ENCODE assay signal across 12 cellular contexts in genomic region chr15:22417795-22418194, GRCh38. TPM values are rescaled to one million over a fixed set of nuclear protein-coding genes. Genes with fewer than 3 reads are reported as not detected.
DNase-seq lines count a peak whose midpoint lies in the region; ATAC-seq, FAIRE-seq and TF ChIP-seq lines count a peak whose summit lies in the region.
"Not testable (repeated sequence)": the region's sequence is repeated elsewhere in the genome, so short reads cannot be mapped to it uniquely, and the experiment has no call there.
"Had no signal": no experiment of that assay in that cellular context is flagged by ENCODE, and none has a peak within 500 bp of the region (broad histone marks: within the 10 kb centered on the region; RNA-seq: fewer than 3 reads in every experiment).

No MANE protein-coding gene starts in this region.

- H3K9me2 ChIP-seq in GM23338 (ENCODE audit: insufficient read depth) = not testable (repeated sequence)

- FAIRE-seq in HepG2 (lab: Jason Lieb, UNC); pancreas (lab: Jason Lieb, UNC): not testable (repeated sequence)

- not testable (repeated sequence) for H3K36me3 ChIP-seq in GM23338 (ENCODE audit: insufficient read depth); heart right ventricle; HepG2 (replicated peaks in 1 of 2; ENCODE audit: control insufficient read depth in 1 of 2, insufficient read depth in 2 of 2, low read length in 2 of 2); pancreas

- H3K4me2 ChIP-seq in GM23338; HepG2 (ENCODE audit: low read depth, low read length): not testable (repeated sequence)

- H2AFZ ChIP-seq in GM23338; HepG2 (ENCODE audit: low read length): not testable (repeated sequence)

- not testable (repeated sequence) for H3K36me3 Mint-ChIP-seq in GM23338 (ENCODE audit: low read depth)

- peak; percentile 55 for ATAC-seq in GM23338
- peak in 7 of 8 donors; percentile 17 to 90 (median 49) for ATAC-seq in heart right ventricle
- peak; percentile 44 to 70 for ATAC-seq in right cardiac atrium
- ATAC-seq in HepG2 = peak; percentile 73
- peak; percentile 17 to 76 (median 66) for ATAC-seq in pancreas
- peak; percentile 9 for ATAC-seq in stimulated activated naive CD8-positive, alpha-beta T cell treated with anti-CD3 and anti-CD28 coated beads, Interleukin-15, Interleukin-2, amounts not matched to agents 100 U/mL and 50 U/mL, for 24 hours

- BruUV-seq in HepG2 (replicated peaks; lab: Mats Ljungman, UMichigan) = not testable (repeated sequence)

- H3K9me3 Mint-ChIP-seq in GM23338 = not testable (repeated sequence)

- not testable (repeated sequence) for TF ChIP-seq EP300 in HepG2 (IDR thresholded peaks at IDR 0.05; ENCODE audit: low read depth in 2 of 2, low read length in 2 of 2); HepG2 (CRISPR knock-in tag; IDR thresholded peaks at IDR 0.05; ENCODE audit: borderline replicate concordance)

- H3K4me3 Mint-ChIP-seq in GM23338 = not testable (repeated sequence)

- WGBS in heart right ventricle, 2 donors = 64 to 72% methylated on average over 8 to 9 of the region's 22 CpGs
- 72% methylated on average over 9 of the region's 22 CpGs for WGBS in right cardiac atrium
- 44% methylated on average over 3 of the region's 22 CpGs for WGBS in HepG2 (ENCODE audit: low lambda C conversion rate)
- 9 to 84% methylated on average over 7 to 11 of the region's 22 CpGs for WGBS in pancreas, 2 donors

- TF ChIP-seq RAD21 in HepG2 (CRISPR knock-in tag; IDR thresholded peaks at IDR 0.05) = not testable (repeated sequence)

- H3K9ac ChIP-seq in HepG2 (ENCODE audit: insufficient read depth, low read depth, low read length) = not testable (repeated sequence)

- not testable (repeated sequence) for TF ChIP-seq POLR2A in HepG2 (IDR thresholded peaks at IDR 0.05; ENCODE audit: insufficient read depth in 1 of 2, low read depth in 2 of 2, low read length in 2 of 2)

- not testable (repeated sequence) for H3K27ac Mint-ChIP-seq in GM23338

- CTCF ChIA-PET in HepG2 (lab: Yijun Ruan, JAX; ENCODE audit: low intra/inter-chr PET ratio, low total read pairs) = not testable (repeated sequence)

- POLR2A ChIA-PET in HepG2 (lab: Yijun Ruan, JAX) = not testable (repeated sequence)

- not testable (repeated sequence) for H3K27me3 ChIP-seq in GM23338 (ENCODE audit: insufficient read depth); heart right ventricle; right cardiac atrium (ENCODE audit: control insufficient read depth, insufficient read depth); HepG2 (ENCODE audit: control insufficient read depth in 1 of 2, insufficient read depth in 2 of 2, low read length in 2 of 2); pancreas

- not testable (repeated sequence) for H3K4me3 ChIP-seq in GM23338; heart right ventricle; right cardiac atrium (ENCODE audit: low read length); HepG2 (replicated peaks in 1 of 3; ENCODE audit: insufficient read depth in 1 of 3, low read depth in 2 of 3, low read length in 3 of 3); pancreas

- intact Hi-C loops in heart right ventricle (cut with DNase I); right cardiac atrium (cut with DNase I); HepG2 (cut with micrococcal nuclease; ENCODE audit: unreplicated experiment); pancreas (cut with DNase I): not testable (repeated sequence)

- not testable (repeated sequence) for H3K27me3 Mint-ChIP-seq in GM23338 (ENCODE audit: insufficient read depth, low read depth, poor library complexity)

- H3K9me3 ChIP-seq in heart right ventricle; right cardiac atrium (ENCODE audit: control insufficient read depth, low read length); HepG2 (ENCODE audit: low read length); pancreas: not testable (repeated sequence)

- not testable (repeated sequence) for H3K4me1 ChIP-seq in GM23338 (ENCODE audit: insufficient read depth); heart right ventricle; right cardiac atrium (ENCODE audit: control insufficient read depth, insufficient read depth, low read length); HepG2 (ENCODE audit: insufficient read depth, low read length); pancreas

- not testable (repeated sequence) for TF ChIP-seq CTCF in GM23338 (conservative IDR thresholded peaks at IDR 0.05; ENCODE audit: low read depth in 2 of 2); heart right ventricle (IDR thresholded peaks at IDR 0.05); HepG2 (CRISPR knock-in tag; IDR thresholded peaks at IDR 0.05); pancreas (IDR thresholded peaks at IDR 0.05)

- H3K79me2 ChIP-seq in GM23338 (replicated peaks; ENCODE audit: insufficient read depth); HepG2 (ENCODE audit: insufficient read depth, low read length): not testable (repeated sequence)

- in situ Hi-C loops in HepG2 (cut with HindIII; ENCODE audit: extremely low pct_ligation_motif_present, low pct_unique_long_range_greater_than_20kb) = not testable (repeated sequence)

- H3K27ac ChIP-seq in GM23338 (ENCODE audit: low read depth); heart right ventricle; right cardiac atrium (ENCODE audit: low read length); HepG2 (ENCODE audit: extremely low read length, insufficient read depth, low read length); pancreas: not testable (repeated sequence)

- not testable (repeated sequence) for H4K20me1 ChIP-seq in GM23338 (replicated peaks; ENCODE audit: insufficient read depth); HepG2 (ENCODE audit: insufficient read depth, low read length)

- DNase-seq in GM23338 (ENCODE audit: low spot score); heart right ventricle; HepG2 (ENCODE audit: low spot score); stimulated activated naive CD8-positive, alpha-beta T cell treated with anti-CD3 and anti-CD28 coated beads, Interleukin-15, Interleukin-2, amounts not matched to agents 100 U/mL and 50 U/mL, for 24 hours: not testable (repeated sequence)
- peak; percentile 10 for DNase-seq in activated effector memory CD4-positive, alpha-beta T cell treated with anti-CD3 and anti-CD28 coated beads, Interleukin-2, amount 50 U/mL, for 16 hours
- DNase-seq in right cardiac atrium (peak in 1 of 3 donors; percentile 28), pancreas (peak in 1 of 6 donors; percentile 27)

- not testable (repeated sequence) for H3K4me1 Mint-ChIP-seq in GM23338

- H3F3A ChIP-seq in GM23338 (replicated peaks; ENCODE audit: low read depth) = not testable (repeated sequence)

RNA-seq across cellular contexts. Expression of gene GOLGA6L22, which starts 40.9 kb away (rescaled TPM):
- total RNA-seq in GM23338 (2014; rRNA removed; shearing (Covaris generic)) = not detected in 2 replicates
- not detected in 2 replicates for polyA plus RNA-seq in GM23338 (2016; fragmentation: Nextera tagmentation; extraction: Ambion mirVana)
- total RNA-seq in heart right ventricle = not detected
- not detected for polyA plus RNA-seq in heart right ventricle
- not detected for total RNA-seq in right cardiac atrium
- polyA plus RNA-seq in right cardiac atrium = 0.02 TPM
- total RNA-seq in HepG2 (2016; rRNA removed; fragmentation: Illumina TruSeq; extraction: Trizol) = not detected in 2 replicates
- not detected in 2 replicates for total RNA-seq in HepG2 (2016; cell fraction: cytosol; rRNA removed; fragmentation: Illumina TruSeq; extraction: Trizol; ENCODE audit: low read depth)
- total RNA-seq in HepG2 (2016; cell fraction: insoluble cytoplasmic fraction; rRNA removed; fragmentation: Illumina TruSeq; extraction: Trizol) = not detected in 2 replicates
- not detected in 2 replicates for total RNA-seq in HepG2 (2016; cell fraction: membrane; rRNA removed; fragmentation: Illumina TruSeq; extraction: Trizol)
- total RNA-seq in HepG2 (2016; cell fraction: nucleus; rRNA removed; fragmentation: Illumina TruSeq; extraction: Trizol) = not detected in 2 replicates
- not detected in 2 replicates for polyA plus RNA-seq in HepG2 (2011; rRNA removed)
- not detected in 2 replicates for polyA plus RNA-seq in HepG2 (2011; cell fraction: cytosol; rRNA removed)
- not detected in 2 replicates for polyA plus RNA-seq in HepG2 (2011; cell fraction: nucleus; rRNA removed)
- not detected in 2 replicates for polyA plus RNA-seq in HepG2 (2012)
- not detected in 2 replicates for polyA plus RNA-seq in HepG2 (2016; cell fraction: cytosol; fragmentation: Illumina TruSeq; extraction: Trizol; ENCODE audit: low read depth)
- polyA plus RNA-seq in HepG2 (2016; cell fraction: insoluble cytoplasmic fraction; fragmentation: Illumina TruSeq; extraction: Trizol; ENCODE audit: low read depth) = not detected in 2 replicates
- not detected in 2 replicates for polyA plus RNA-seq in HepG2 (2016; cell fraction: membrane; fragmentation: Illumina TruSeq; extraction: Trizol; ENCODE audit: low read depth)
- not detected in 2 replicates for polyA plus RNA-seq in HepG2 (2016; cell fraction: nucleus; fragmentation: Illumina TruSeq; extraction: Trizol; ENCODE audit: insufficient read depth, low read depth)
- polyA minus RNA-seq in HepG2 (2011; rRNA and poly(A)+ RNA removed; ENCODE audit: low replicate concordance) = not detected in 2 replicates
- not detected in 2 replicates for polyA minus RNA-seq in HepG2 (2011; cell fraction: cytosol; rRNA and poly(A)+ RNA removed)
- polyA minus RNA-seq in HepG2 (2011; cell fraction: nucleus; rRNA and poly(A)+ RNA removed) = not detected in 2 replicates
- total RNA-seq in pancreas = not detected
- polyA plus RNA-seq in pancreas = under 1 TPM in 1 of 2 donors, not detected in 1; 0.02 TPM
- total RNA-seq: Caco-2; CD4-positive, alpha-beta T cell; H4 had no signal
- polyA plus RNA-seq: A549, BJ had no signal

Comparison
In these comparisons a context has a peak if more than half of its experiments do, and no peak if none do; other contexts are left out.
1. ATAC-seq: peak in every context shown above with its lines; median percentile 73 in HepG2; 66 in pancreas; 57 in right cardiac atrium; 55 in GM23338; 49 in heart right ventricle; 9 in stimulated activated naive CD8-positive, alpha-beta T cell treated with anti-CD3 and anti-CD28 coated beads, Interleukin-15, Interleukin-2, amounts not matched to agents 100 U/mL and 50 U/mL, for 24 hours.